9 cellular contexts compared by ENCODE assay signal in the genomic region with DNA sequence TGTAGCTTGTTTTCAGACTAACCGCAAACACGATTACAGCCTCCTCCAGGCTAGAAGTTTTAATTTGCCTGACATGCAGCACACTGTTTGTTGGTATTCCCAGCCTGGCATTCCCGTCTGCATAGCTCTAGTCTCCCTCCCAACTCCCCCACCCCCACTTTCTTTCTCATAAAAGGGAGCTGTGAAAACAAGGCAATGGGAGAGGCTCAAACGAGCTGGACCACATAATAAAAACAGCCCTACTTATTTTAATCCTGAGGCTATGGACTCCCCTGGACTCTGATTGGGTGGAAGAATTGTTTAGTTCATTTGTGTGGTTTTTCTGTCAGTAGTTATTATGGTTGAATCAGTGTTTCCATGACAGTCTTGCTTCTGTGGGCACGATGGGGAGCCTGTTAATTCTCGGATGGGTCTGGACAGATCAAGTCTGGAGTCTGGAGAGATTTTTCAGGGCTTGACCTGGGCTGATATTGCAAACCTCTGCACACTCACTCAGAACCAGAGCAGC. TPM values are rescaled to one million over a fixed set of nuclear protein-coding genes. Genes with fewer than 3 reads are reported as not detected.
A peak's percentile ranks its signal among the peaks of the same experiment; 100 is the strongest.
DNase-seq lines count a peak whose midpoint lies in the region; ATAC-seq, FAIRE-seq and TF ChIP-seq lines count a peak whose summit lies in the region.
"Had no signal": no experiment of that assay in that cellular context is flagged by ENCODE, and none has a peak within 500 bp of the region (broad histone marks: within the 10 kb centered on the region; RNA-seq: fewer than 3 reads in every experiment).

No MANE protein-coding gene starts in this region.

- TF ChIP-seq CTCF in CD8-positive, alpha-beta T cell (IDR thresholded peaks at IDR 0.05), result no peak
- no peak for TF ChIP-seq CTCF in HepG2 (CRISPR knock-in tag; IDR thresholded peaks at IDR 0.05)

- H2AFZ ChIP-seq in HepG2 (ENCODE audit: low read length), result no peak overlapping the region

- POLR2A ChIA-PET in CD8-positive, alpha-beta T cell (lab: Charles Lee), result no interaction called here
- POLR2A ChIA-PET in HepG2 (lab: Yijun Ruan, JAX), result no interaction called here

- no peak overlapping the region for H3K27ac ChIP-seq in CD8-positive, alpha-beta T cell (ENCODE audit: low read depth, low read length)
- H3K27ac ChIP-seq in HepG2 (ENCODE audit: extremely low read length, insufficient read depth, low read length) (no peak overlapping the region), substantia nigra (ENCODE audit: low read depth, low read length, poor library complexity, severe bottlenecking) (peak overlapping the region; percentile 59)
- H3K27ac ChIP-seq: HL-60 had no signal

- H4K20me1 ChIP-seq in HepG2 (ENCODE audit: insufficient read depth, low read length), result no peaks in the 10 kb centered on the region

- H3K4me1 Mint-ChIP-seq in CD8-positive, alpha-beta T cell (ENCODE audit: low read depth), result peaks cover 17% of the 10 kb centered on the region
- peaks cover 24% of the 10 kb centered on the region for H3K4me1 Mint-ChIP-seq in stimulated activated memory B cell treated with anti-CD40 and anti-IgM and Interleukin-4, amounts not matched to agents 10 μg/mL and 1 μg/mL and 100 μg/mL, for 72 hours

- peak overlapping the region; percentile 81 for H3K4me3 Mint-ChIP-seq in CD8-positive, alpha-beta T cell
- no peak overlapping the region for H3K4me3 Mint-ChIP-seq in stimulated activated memory B cell treated with anti-CD40 and anti-IgM and Interleukin-4, amounts not matched to agents 10 μg/mL and 1 μg/mL and 100 μg/mL, for 72 hours

- H3K36me3 Mint-ChIP-seq in CD8-positive, alpha-beta T cell, result peaks cover 3% of the 10 kb centered on the region
- peaks cover 7% of the 10 kb centered on the region for H3K36me3 Mint-ChIP-seq in stimulated activated memory B cell treated with anti-CD40 and anti-IgM and Interleukin-4, amounts not matched to agents 10 μg/mL and 1 μg/mL and 100 μg/mL, for 72 hours

- peak overlapping the region; percentile 92 for H3K4me2 ChIP-seq in HepG2 (ENCODE audit: low read depth, low read length)

- FAIRE-seq in HepG2 (lab: Jason Lieb, UNC), result no peak

- no peak for DNase-seq in CD8-positive, alpha-beta T cell
- DNase-seq in NCI-H146 (lab: John Stamatoyannopoulos, UW) (peak; percentile 38), cerebellum (ENCODE audit: low spot score) (peak; percentile 17), HepG2 (ENCODE audit: low spot score) (peak; percentile 32), substantia nigra (lab: John Stamatoyannopoulos, UW) (peak in 15 of 49 donors; percentile 3 to 40 (median 13)), NCI-H1694 (lab: John Stamatoyannopoulos, UW) (no peak), CD1c-positive myeloid dendritic cell (ENCODE audit: extremely low spot score) (no peak)

- peaks cover 7% of the 10 kb centered on the region for H3K4me1 ChIP-seq in CD8-positive, alpha-beta T cell (ENCODE audit: insufficient read depth, low read length)
- peaks cover 10% of the 10 kb centered on the region for H3K4me1 ChIP-seq in HepG2 (ENCODE audit: insufficient read depth, low read length)

- WGBS in HepG2 (ENCODE audit: low lambda C conversion rate), result 27% methylated on average over 6 of the region's 6 CpGs

- in situ Hi-C loops in HepG2 (cut with HindIII; ENCODE audit: extremely low pct_ligation_motif_present, low pct_unique_long_range_greater_than_20kb), result no loop called here

- CTCF ChIA-PET in CD8-positive, alpha-beta T cell (lab: Charles Lee), result no interaction called here
- CTCF ChIA-PET in HepG2 (lab: Yijun Ruan, JAX; ENCODE audit: low intra/inter-chr PET ratio, low total read pairs), result no interaction called here

- H3K9ac ChIP-seq in HepG2 (ENCODE audit: insufficient read depth, low read depth, low read length), result no peak overlapping the region

- H3K27me3 ChIP-seq in CD8-positive, alpha-beta T cell (ENCODE audit: insufficient read depth, low read length), result no peaks in the 10 kb centered on the region
- peaks cover 0 to 4% of the 10 kb centered on the region in 2 experiments; a peak in 2 of 5 replicates for H3K27me3 ChIP-seq in HepG2 (ENCODE audit: control insufficient read depth in 1 of 2, insufficient read depth in 2 of 2, low read length in 2 of 2)

- no peak for TF ChIP-seq POLR2A in HepG2 (IDR thresholded peaks at IDR 0.05; ENCODE audit: insufficient read depth in 1 of 2, low read depth in 2 of 2, low read length in 2 of 2)

- H3K9me3 Mint-ChIP-seq in CD8-positive, alpha-beta T cell, result no peaks in the 10 kb centered on the region
- no peaks in the 10 kb centered on the region for H3K9me3 Mint-ChIP-seq in stimulated activated memory B cell treated with anti-CD40 and anti-IgM and Interleukin-4, amounts not matched to agents 10 μg/mL and 1 μg/mL and 100 μg/mL, for 72 hours

- TF ChIP-seq RAD21 in HepG2 (CRISPR knock-in tag; IDR thresholded peaks at IDR 0.05), result no peak

- H3K36me3 ChIP-seq in CD8-positive, alpha-beta T cell (ENCODE audit: insufficient read depth, low read length), result no peaks in the 10 kb centered on the region
- no peaks in the 10 kb centered on the region for H3K36me3 ChIP-seq in HepG2 (replicated peaks in 1 of 2; ENCODE audit: control insufficient read depth in 1 of 2, insufficient read depth in 2 of 2, low read length in 2 of 2)

- H3K27me3 Mint-ChIP-seq in CD8-positive, alpha-beta T cell (ENCODE audit: low read depth), result no peaks in the 10 kb centered on the region
- H3K27me3 Mint-ChIP-seq in stimulated activated memory B cell treated with anti-CD40 and anti-IgM and Interleukin-4, amounts not matched to agents 10 μg/mL and 1 μg/mL and 100 μg/mL, for 72 hours, result peaks cover 21% of the 10 kb centered on the region

- H3K9me3 ChIP-seq in CD8-positive, alpha-beta T cell (ENCODE audit: low read length), result no peaks in the 10 kb centered on the region
- no peaks in the 10 kb centered on the region for H3K9me3 ChIP-seq in HepG2 (ENCODE audit: low read length)

- TF ChIP-seq EP300 in HepG2 (IDR thresholded peaks at IDR 0.05; ENCODE audit: low read depth in 2 of 2, low read length in 2 of 2) (no peak), HepG2 (CRISPR knock-in tag; IDR thresholded peaks at IDR 0.05; ENCODE audit: borderline replicate concordance) (no peak)

- H3K27ac Mint-ChIP-seq in CD8-positive, alpha-beta T cell, result no peak overlapping the region
- no peak overlapping the region for H3K27ac Mint-ChIP-seq in stimulated activated memory B cell treated with anti-CD40 and anti-IgM and Interleukin-4, amounts not matched to agents 10 μg/mL and 1 μg/mL and 100 μg/mL, for 72 hours

- ATAC-seq in CD8-positive, alpha-beta T cell, result no peak
- ATAC-seq in HepG2, result peak; percentile 36
- no peak for ATAC-seq in stimulated activated memory B cell treated with anti-CD40 and anti-IgM and Interleukin-4, amounts not matched to agents 10 μg/mL and 1 μg/mL and 100 μg/mL, for 72 hours

- no peak overlapping the region for H3K4me3 ChIP-seq in CD8-positive, alpha-beta T cell (ENCODE audit: low read depth, low read length)
- peak overlapping the region in 2 of 3 experiments; percentile 52 to 78; a peak in 1 of 6 replicates for H3K4me3 ChIP-seq in HepG2 (replicated peaks in 1 of 3; ENCODE audit: insufficient read depth in 1 of 3, low read depth in 2 of 3, low read length in 3 of 3)

- intact Hi-C loops in CD8-positive, alpha-beta T cell (cut with DNase I, micrococcal nuclease), result no loop called here
- intact Hi-C loops in HepG2 (cut with micrococcal nuclease; ENCODE audit: unreplicated experiment), result no loop called here

- H3K79me2 ChIP-seq in HepG2 (ENCODE audit: insufficient read depth, low read length), result no peaks in the 10 kb centered on the region

- BruUV-seq in HepG2 (replicated peaks; lab: Mats Ljungman, UMichigan), result no TSS peak

TF ChIP-seq in HepG2, 621 proteins besides CTCF, POLR2A, EP300 and RAD21 (continues in another document):
- no peak for TF ChIP-seq ZNF549 (CRISPR knock-in tag; IDR thresholded peaks at IDR 0.05)
- TF ChIP-seq, protein P1, sequence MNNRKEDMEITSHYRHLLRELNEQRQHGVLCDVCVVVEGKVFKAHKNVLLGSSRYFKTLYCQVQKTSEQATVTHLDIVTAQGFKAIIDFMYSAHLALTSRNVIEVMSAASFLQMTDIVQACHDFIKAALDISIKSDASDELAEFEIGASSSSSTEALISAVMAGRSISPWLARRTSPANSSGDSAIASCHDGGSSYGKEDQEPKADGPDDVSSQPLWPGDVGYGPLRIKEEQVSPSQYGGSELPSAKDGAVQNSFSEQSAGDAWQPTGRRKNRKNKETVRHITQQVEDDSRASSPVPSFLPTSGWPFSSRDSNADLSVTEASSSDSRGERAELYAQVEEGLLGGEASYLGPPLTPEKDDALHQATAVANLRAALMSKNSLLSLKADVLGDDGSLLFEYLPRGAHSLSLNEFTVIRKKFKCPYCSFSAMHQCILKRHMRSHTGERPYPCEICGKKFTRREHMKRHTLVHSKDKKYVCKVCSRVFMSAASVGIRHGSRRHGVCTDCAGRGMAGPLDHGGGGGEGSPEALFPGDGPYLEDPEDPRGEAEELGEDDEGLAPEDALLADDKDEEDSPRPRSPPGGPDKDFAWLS (CRISPR knock-in tag; IDR thresholded peaks at IDR 0.05; ENCODE audit: borderline replicate concordance), result no peak
- no peak for TF ChIP-seq YY1 (IDR thresholded peaks at IDR 0.05; ENCODE audit: insufficient read depth, insufficient replicate concordance, low read depth, low read length)

RNA-seq across cellular contexts. Expression of a gene that starts 1.2 kb away (rescaled TPM):
- 1 to 10 TPM; 1.4 TPM for total RNA-seq in CD8-positive, alpha-beta T cell
- total RNA-seq in cerebellum (11.4 TPM), HepG2 (2016; rRNA removed; fragmentation: Illumina TruSeq; extraction: Trizol) (0.09 TPM in 1 of 2 replicates, not detected in the other)
- total RNA-seq in HepG2 (2016; cell fraction: cytosol; rRNA removed; fragmentation: Illumina TruSeq; extraction: Trizol; ENCODE audit: low read depth), result not detected in 2 replicates
- 0.09 and 0.15 TPM in 2 replicates for total RNA-seq in HepG2 (2016; cell fraction: insoluble cytoplasmic fraction; rRNA removed; fragmentation: Illumina TruSeq; extraction: Trizol)
- 0.06 TPM in 1 of 2 replicates, not detected in the other for total RNA-seq in HepG2 (2016; cell fraction: membrane; rRNA removed; fragmentation: Illumina TruSeq; extraction: Trizol)
- 0.43 and 0.44 TPM in 2 replicates for total RNA-seq in HepG2 (2016; cell fraction: nucleus; rRNA removed; fragmentation: Illumina TruSeq; extraction: Trizol)
- polyA plus RNA-seq in HepG2 (2011; rRNA removed), result 0.26 and 0.28 TPM in 2 replicates
- polyA plus RNA-seq in HepG2 (2011; cell fraction: cytosol; rRNA removed), result 0.13 and 0.18 TPM in 2 replicates
- 0.48 and 0.84 TPM in 2 replicates for polyA plus RNA-seq in HepG2 (2011; cell fraction: nucleus; rRNA removed)
- 0.12 and 0.28 TPM in 2 replicates for polyA plus RNA-seq in HepG2 (2012)
- not detected in 2 replicates for polyA plus RNA-seq in HepG2 (2016; cell fraction: cytosol; fragmentation: Illumina TruSeq; extraction: Trizol; ENCODE audit: low read depth)
- polyA plus RNA-seq in HepG2 (2016; cell fraction: insoluble cytoplasmic fraction; fragmentation: Illumina TruSeq; extraction: Trizol; ENCODE audit: low read depth), result not detected in 2 replicates
- not detected in 2 replicates for polyA plus RNA-seq in HepG2 (2016; cell fraction: membrane; fragmentation: Illumina TruSeq; extraction: Trizol; ENCODE audit: low read depth)
- 0.27 and 0.80 TPM in 2 replicates for polyA plus RNA-seq in HepG2 (2016; cell fraction: nucleus; fragmentation: Illumina TruSeq; extraction: Trizol; ENCODE audit: insufficient read depth, low read depth)
- polyA minus RNA-seq in HepG2 (2011; rRNA and poly(A)+ RNA removed; ENCODE audit: low replicate concordance), result 0.09 and 0.72 TPM in 2 replicates
- 0.18 TPM in 1 of 2 replicates, not detected in the other for polyA minus RNA-seq in HepG2 (2011; cell fraction: cytosol; rRNA and poly(A)+ RNA removed)
- polyA minus RNA-seq in HepG2 (2011; cell fraction: nucleus; rRNA and poly(A)+ RNA removed), result 0.75 and 0.90 TPM in 2 replicates

Comparison
In these comparisons a context has a peak if more than half of its experiments do, and no peak if none do; other contexts are left out.
1. DNase-seq: peak in NCI-H146 (single experiment), cerebellum (single experiment) and HepG2 (single experiment); none in CD8-positive, alpha-beta T cell (0 of 7), NCI-H1694 (single experiment) and CD1c-positive myeloid dendritic cell (single experiment).